8 cellular contexts compared by ENCODE assay signal in the genomic region with DNA sequence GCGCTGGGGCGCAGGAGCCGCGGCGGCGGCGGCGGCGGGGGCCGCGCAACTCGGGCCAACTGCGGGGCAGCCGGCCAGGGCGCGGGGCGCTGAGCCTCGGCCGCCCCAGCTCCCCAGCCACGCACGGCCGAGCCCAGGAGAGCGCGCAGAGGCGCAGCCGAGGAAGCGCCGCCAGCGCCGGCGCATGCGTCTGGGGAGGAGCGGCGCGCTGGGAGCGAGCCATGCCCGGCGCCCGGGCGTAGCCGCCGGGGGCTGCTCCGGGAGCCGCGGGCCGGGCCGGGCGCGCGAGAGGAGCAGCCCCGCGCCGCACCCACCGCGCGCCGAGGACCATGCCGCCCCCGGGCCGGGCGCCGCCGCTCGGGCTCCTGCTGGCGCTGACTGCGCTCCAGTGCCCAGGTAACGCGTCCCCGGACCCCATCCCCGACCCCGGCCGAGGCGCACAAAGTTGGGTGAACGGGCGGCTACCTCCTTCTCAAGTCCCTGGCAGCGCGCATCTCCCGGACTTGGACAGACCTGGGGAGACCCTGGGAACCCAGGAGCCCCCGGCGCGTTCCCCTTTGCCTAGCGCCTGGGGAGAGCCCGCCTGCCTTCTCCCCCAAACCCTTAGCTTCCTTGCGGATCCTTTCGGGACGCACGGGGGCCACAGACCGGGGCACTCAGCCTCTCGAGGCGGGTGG. TPM values are rescaled to one million over a fixed set of nuclear protein-coding genes. Genes with fewer than 3 reads are reported as not detected.
A peak's percentile ranks its signal among the peaks of the same experiment; 100 is the strongest.
DNase-seq lines count a peak whose midpoint lies in the region; ATAC-seq lines count a peak whose summit lies in the region.

No MANE protein-coding gene starts in this region.

- intact Hi-C loops in sciatic nerve (cut with DNase I) = no loop called here

- no peaks in the 10 kb centered on the region for H3K9me3 ChIP-seq in ectodermal cell (ENCODE audit: control insufficient read depth, low read length)

- peak overlapping the region; percentile 76 for H3K4me3 ChIP-seq in ectodermal cell (ENCODE audit: insufficient read depth, low read depth, low read length)

- H3K4me1 ChIP-seq in ectodermal cell (ENCODE audit: control insufficient read depth, insufficient read depth, low read length) = peaks cover 42% of the 10 kb centered on the region

- DNase-seq in retina (peak; percentile 45), GOT3 (lab: John Stamatoyannopoulos, UW) (no peak), SHP77 treated with DMSO at 0.1 percent for 48 hours (lab: John Stamatoyannopoulos, UW) (no peak), Ammon's horn (ENCODE audit: low spot score) (no peak), sciatic nerve (ENCODE audit: low spot score) (no peak)

- WGBS in ectodermal cell, 2 experiments = 0% methylated on average over 90 of the region's 90 CpGs

- H3K27ac ChIP-seq in ectodermal cell (ENCODE audit: insufficient read depth, low read depth, low read length, poor library complexity, severe bottlenecking) = no peak overlapping the region

- no peaks in the 10 kb centered on the region for H3K36me3 ChIP-seq in ectodermal cell (ENCODE audit: control insufficient read depth, insufficient read depth, low read length)

- ATAC-seq in GM19351 (IDR thresholded peaks at IDR 0.05; ENCODE audit: unreplicated experiment) (peak; percentile 20), HG03064 (IDR thresholded peaks at IDR 0.05; ENCODE audit: low read depth, unreplicated experiment) (peak; percentile 10), sciatic nerve (no peak)

- H3K27me3 ChIP-seq in ectodermal cell (ENCODE audit: control insufficient read depth, insufficient read depth, low read length, poor library complexity, severe bottlenecking) = peaks cover 24% of the 10 kb centered on the region

RNA-seq across cellular contexts. Expression of a gene that starts 0.4 kb away (rescaled TPM):
- 33.4 TPM for polyA plus RNA-seq in ectodermal cell (2013, experiment 1 of 4)
- 38.8 TPM for polyA plus RNA-seq in ectodermal cell (2013, experiment 2 of 4)
- 22.8 TPM for polyA plus RNA-seq in ectodermal cell (2013, experiment 3 of 4)
- 27.1 TPM for polyA plus RNA-seq in ectodermal cell (2013, experiment 4 of 4)
- 19.4 TPM for total RNA-seq in sciatic nerve
